Comparison of ENCODE assay signal across 12 cellular contexts in genomic region chr5:96567188-96567587, GRCh38.
DNase-seq lines count a peak whose midpoint lies in the region; ATAC-seq and TF ChIP-seq lines count a peak whose summit lies in the region.
"Had no signal": no experiment of that assay in that cellular context is flagged by ENCODE, and none has a peak within 500 bp of the region (broad histone marks: within the 10 kb centered on the region; RNA-seq: fewer than 3 reads in every experiment).

No MANE protein-coding gene starts in this region.

- no peak for TF ChIP-seq CTCF in cardiac fibroblast (IDR thresholded peaks at IDR 0.05; ENCODE audit: low read depth, low read length)
- no peak for TF ChIP-seq CTCF in glutamatergic neuron (IDR thresholded peaks at IDR 0.05; ENCODE audit: partially characterized antibody, unreplicated experiment)
- no peak for TF ChIP-seq CTCF in left ventricle myocardium inferior (IDR thresholded peaks at IDR 0.05; ENCODE audit: borderline replicate concordance)

- H3K36me3 Mint-ChIP-seq in activated naive CD4-positive, alpha-beta T cell treated with anti-CD3 and anti-CD28 coated beads, Interleukin-2, amount 50 U/mL, for 24 hours, result no peaks in the 10 kb centered on the region
- no peaks in the 10 kb centered on the region for H3K36me3 Mint-ChIP-seq in glutamatergic neuron (ENCODE audit: unreplicated experiment)

- no peak overlapping the region for H3K27ac ChIP-seq in left ventricle myocardium inferior (replicated peaks)
- H3K27ac ChIP-seq: psoas muscle had no signal

- no peaks in the 10 kb centered on the region for H3K9me3 Mint-ChIP-seq in activated naive CD4-positive, alpha-beta T cell treated with anti-CD3 and anti-CD28 coated beads, Interleukin-2, amount 50 U/mL, for 24 hours
- peaks cover 4% of the 10 kb centered on the region for H3K9me3 Mint-ChIP-seq in glutamatergic neuron (ENCODE audit: unreplicated experiment)

- no peaks in the 10 kb centered on the region for H3K36me3 ChIP-seq in left ventricle myocardium inferior

- no peak for ATAC-seq in left lobe of liver
- ATAC-seq: psoas muscle had no signal

- DNase-seq in activated naive CD4-positive, alpha-beta T cell treated with Interleukin-2 at 50 U/mL for 16 hours, result no peak
- DNase-seq in NCI-H226 (peak; percentile 91), cardiac fibroblast (ENCODE audit: low read depth in 2 of 2) (peak; percentile 56 to 58), skeletal muscle cell (ENCODE audit: low read depth) (peak; percentile 47), left lobe of liver (ENCODE audit: low spot score) (no peak), glutamatergic neuron (no peak), left ventricle myocardium inferior (no peak)
- DNase-seq: C1 segment of cervical spinal cord, kidney, NCI-H2171, psoas muscle had no signal

- H3K27me3 ChIP-seq in left ventricle myocardium inferior (ENCODE audit: low read depth), result no peaks in the 10 kb centered on the region

- H3K4me3 Mint-ChIP-seq in activated naive CD4-positive, alpha-beta T cell treated with anti-CD3 and anti-CD28 coated beads, Interleukin-2, amount 50 U/mL, for 24 hours, result no peak overlapping the region
- no peak overlapping the region for H3K4me3 Mint-ChIP-seq in glutamatergic neuron (ENCODE audit: unreplicated experiment)

- H3K4me1 ChIP-seq in left ventricle myocardium inferior, result no peaks in the 10 kb centered on the region

- no peak overlapping the region for H3K4me3 ChIP-seq in cardiac fibroblast (replicated peaks in 1 of 2; ENCODE audit: low read depth in 2 of 2, low read length in 2 of 2)
- no peak overlapping the region for H3K4me3 ChIP-seq in skeletal muscle cell (ENCODE audit: low read depth, low read length)
- no peak overlapping the region for H3K4me3 ChIP-seq in left ventricle myocardium inferior
- H3K4me3 ChIP-seq: psoas muscle had no signal

- no peaks in the 10 kb centered on the region for H3K27me3 Mint-ChIP-seq in activated naive CD4-positive, alpha-beta T cell treated with anti-CD3 and anti-CD28 coated beads, Interleukin-2, amount 50 U/mL, for 24 hours
- H3K27me3 Mint-ChIP-seq in glutamatergic neuron (ENCODE audit: unreplicated experiment), result peaks cover 2% of the 10 kb centered on the region

- peaks cover 16% of the 10 kb centered on the region for H3K4me1 Mint-ChIP-seq in activated naive CD4-positive, alpha-beta T cell treated with anti-CD3 and anti-CD28 coated beads, Interleukin-2, amount 50 U/mL, for 24 hours
- H3K4me1 Mint-ChIP-seq in glutamatergic neuron (ENCODE audit: low read depth, unreplicated experiment), result peaks cover 7% of the 10 kb centered on the region

- H3K27ac Mint-ChIP-seq in activated naive CD4-positive, alpha-beta T cell treated with anti-CD3 and anti-CD28 coated beads, Interleukin-2, amount 50 U/mL, for 24 hours, result peak overlapping the region; percentile 8
- H3K27ac Mint-ChIP-seq in glutamatergic neuron (ENCODE audit: unreplicated experiment), result no peak overlapping the region

- H3K9me3 ChIP-seq in left ventricle myocardium inferior (replicated peaks), result no peaks in the 10 kb centered on the region
- H3K9me3 ChIP-seq: psoas muscle had no signal

- intact Hi-C loops in left ventricle myocardium inferior (cut with micrococcal nuclease), result no loop called here

Comparison
In these comparisons a context has a peak if more than half of its experiments do, and no peak if none do; other contexts are left out.
1. DNase-seq: peak in NCI-H226 (single experiment), cardiac fibroblast (2 of 2) and skeletal muscle cell (single experiment); none in activated naive CD4-positive, alpha-beta T cell treated with Interleukin-2 at 50 U/mL for 16 hours (single experiment), left lobe of liver (single experiment), glutamatergic neuron (single experiment) and left ventricle myocardium inferior (single experiment).